Comparison of ENCODE assay signal across 3 cellular contexts in genomic region chr3:15771444-15771843, GRCh38.
TF ChIP-seq lines count a peak whose summit lies in the region.

No MANE protein-coding gene starts in this region.

TF ChIP-seq in liver, 16 proteins besides CTCF, POLR2A, EP300 and RAD21:
- TF ChIP-seq GABPA (IDR thresholded peaks at IDR 0.05 in 1 of 2, conservative IDR thresholded peaks at IDR 0.05 in 1 of 2) = no peak
- TF ChIP-seq, protein P1, sequence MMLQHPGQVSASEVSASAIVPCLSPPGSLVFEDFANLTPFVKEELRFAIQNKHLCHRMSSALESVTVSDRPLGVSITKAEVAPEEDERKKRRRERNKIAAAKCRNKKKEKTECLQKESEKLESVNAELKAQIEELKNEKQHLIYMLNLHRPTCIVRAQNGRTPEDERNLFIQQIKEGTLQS (IDR thresholded peaks at IDR 0.05) = no peak
- TF ChIP-seq ZBTB33 (IDR thresholded peaks at IDR 0.05) = peak; percentile 30
- peak; percentile 37 for TF ChIP-seq SP1 (IDR thresholded peaks at IDR 0.05)
- peak; percentile 54 to 61 for TF ChIP-seq HNF4A (conservative IDR thresholded peaks at IDR 0.05)
- TF ChIP-seq MAX (IDR thresholded peaks at IDR 0.05) = peak; percentile 7
- peak; percentile 28 for TF ChIP-seq HNF4G (IDR thresholded peaks at IDR 0.05)
- TF ChIP-seq TAF1 (conservative IDR thresholded peaks at IDR 0.05) = no peak
- no peak for TF ChIP-seq NR2F2 (IDR thresholded peaks at IDR 0.05)
- TF ChIP-seq, protein P2, sequence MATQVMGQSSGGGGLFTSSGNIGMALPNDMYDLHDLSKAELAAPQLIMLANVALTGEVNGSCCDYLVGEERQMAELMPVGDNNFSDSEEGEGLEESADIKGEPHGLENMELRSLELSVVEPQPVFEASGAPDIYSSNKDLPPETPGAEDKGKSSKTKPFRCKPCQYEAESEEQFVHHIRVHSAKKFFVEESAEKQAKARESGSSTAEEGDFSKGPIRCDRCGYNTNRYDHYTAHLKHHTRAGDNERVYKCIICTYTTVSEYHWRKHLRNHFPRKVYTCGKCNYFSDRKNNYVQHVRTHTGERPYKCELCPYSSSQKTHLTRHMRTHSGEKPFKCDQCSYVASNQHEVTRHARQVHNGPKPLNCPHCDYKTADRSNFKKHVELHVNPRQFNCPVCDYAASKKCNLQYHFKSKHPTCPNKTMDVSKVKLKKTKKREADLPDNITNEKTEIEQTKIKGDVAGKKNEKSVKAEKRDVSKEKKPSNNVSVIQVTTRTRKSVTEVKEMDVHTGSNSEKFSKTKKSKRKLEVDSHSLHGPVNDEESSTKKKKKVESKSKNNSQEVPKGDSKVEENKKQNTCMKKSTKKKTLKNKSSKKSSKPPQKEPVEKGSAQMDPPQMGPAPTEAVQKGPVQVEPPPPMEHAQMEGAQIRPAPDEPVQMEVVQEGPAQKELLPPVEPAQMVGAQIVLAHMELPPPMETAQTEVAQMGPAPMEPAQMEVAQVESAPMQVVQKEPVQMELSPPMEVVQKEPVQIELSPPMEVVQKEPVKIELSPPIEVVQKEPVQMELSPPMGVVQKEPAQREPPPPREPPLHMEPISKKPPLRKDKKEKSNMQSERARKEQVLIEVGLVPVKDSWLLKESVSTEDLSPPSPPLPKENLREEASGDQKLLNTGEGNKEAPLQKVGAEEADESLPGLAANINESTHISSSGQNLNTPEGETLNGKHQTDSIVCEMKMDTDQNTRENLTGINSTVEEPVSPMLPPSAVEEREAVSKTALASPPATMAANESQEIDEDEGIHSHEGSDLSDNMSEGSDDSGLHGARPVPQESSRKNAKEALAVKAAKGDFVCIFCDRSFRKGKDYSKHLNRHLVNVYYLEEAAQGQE (IDR thresholded peaks at IDR 0.05) = no peak
- TF ChIP-seq YY1 (IDR thresholded peaks at IDR 0.05) = peak; percentile 31
- no peak for TF ChIP-seq FOXA1 (IDR thresholded peaks at IDR 0.05)
- TF ChIP-seq FOXA2 (IDR thresholded peaks at IDR 0.05) = no peak
- TF ChIP-seq JUND (IDR thresholded peaks at IDR 0.05) = no peak
- TF ChIP-seq EGR1 (IDR thresholded peaks at IDR 0.05; ENCODE audit: low read depth in 2 of 2) = no peak
- TF ChIP-seq RXRA (IDR thresholded peaks at IDR 0.05) = no peak

TF ChIP-seq in HepG2, 621 proteins besides CTCF, POLR2A, EP300 and RAD21:
- TF ChIP-seq TOE1 (CRISPR knock-in tag; IDR thresholded peaks at IDR 0.05) = no peak
- no peak for TF ChIP-seq NR2F1 (CRISPR knock-in tag; IDR thresholded peaks at IDR 0.05)
- TF ChIP-seq ZNF709 (CRISPR knock-in tag; IDR thresholded peaks at IDR 0.05) = no peak
- no peak for TF ChIP-seq ZNF569 (CRISPR knock-in tag; IDR thresholded peaks at IDR 0.05; ENCODE audit: borderline replicate concordance)
- no peak for TF ChIP-seq PCBP2 (optimal IDR thresholded peaks at IDR 0.05; ENCODE audit: low read depth, low read length, poor library complexity, severe bottlenecking)
- no peak for TF ChIP-seq ZNF44 (CRISPR knock-in tag; IDR thresholded peaks at IDR 0.05)
- no peak for TF ChIP-seq ZNF430 (CRISPR knock-in tag; IDR thresholded peaks at IDR 0.05)
- TF ChIP-seq SPEN (CRISPR knock-in tag; IDR thresholded peaks at IDR 0.05; ENCODE audit: low read depth) = no peak
- no peak for TF ChIP-seq ZNF597 (CRISPR knock-in tag; IDR thresholded peaks at IDR 0.05)
- TF ChIP-seq, protein P3, sequence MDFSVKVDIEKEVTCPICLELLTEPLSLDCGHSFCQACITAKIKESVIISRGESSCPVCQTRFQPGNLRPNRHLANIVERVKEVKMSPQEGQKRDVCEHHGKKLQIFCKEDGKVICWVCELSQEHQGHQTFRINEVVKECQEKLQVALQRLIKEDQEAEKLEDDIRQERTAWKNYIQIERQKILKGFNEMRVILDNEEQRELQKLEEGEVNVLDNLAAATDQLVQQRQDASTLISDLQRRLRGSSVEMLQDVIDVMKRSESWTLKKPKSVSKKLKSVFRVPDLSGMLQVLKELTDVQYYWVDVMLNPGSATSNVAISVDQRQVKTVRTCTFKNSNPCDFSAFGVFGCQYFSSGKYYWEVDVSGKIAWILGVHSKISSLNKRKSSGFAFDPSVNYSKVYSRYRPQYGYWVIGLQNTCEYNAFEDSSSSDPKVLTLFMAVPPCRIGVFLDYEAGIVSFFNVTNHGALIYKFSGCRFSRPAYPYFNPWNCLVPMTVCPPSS (IDR thresholded peaks at IDR 0.05) = no peak
- no peak for TF ChIP-seq FOXC1 (CRISPR knock-in tag; IDR thresholded peaks at IDR 0.05; ENCODE audit: borderline replicate concordance)
- no peak for TF ChIP-seq ZFYVE20 (CRISPR knock-in tag; IDR thresholded peaks at IDR 0.05; ENCODE audit: borderline replicate concordance, low read depth)
- TF ChIP-seq ZBTB2 (CRISPR knock-in tag; IDR thresholded peaks at IDR 0.05; ENCODE audit: low read depth) = no peak
- no peak for TF ChIP-seq GTF2F1 (IDR thresholded peaks at IDR 0.05; ENCODE audit: low read length)
- TF ChIP-seq ZNF136 (CRISPR knock-in tag; IDR thresholded peaks at IDR 0.05; ENCODE audit: low read depth) = no peak
- no peak for TF ChIP-seq SP1 (IDR thresholded peaks at IDR 0.05)
- no peak for TF ChIP-seq SP1 (CRISPR knock-in tag; IDR thresholded peaks at IDR 0.05)
- TF ChIP-seq ZFP36L2 (CRISPR knock-in tag; IDR thresholded peaks at IDR 0.05) = no peak
- TF ChIP-seq ZNF501 (CRISPR knock-in tag; IDR thresholded peaks at IDR 0.05) = no peak
- TF ChIP-seq HOXA3 (CRISPR knock-in tag; IDR thresholded peaks at IDR 0.05) = no peak
- no peak for TF ChIP-seq BRCA1 (CRISPR knock-in tag; IDR thresholded peaks at IDR 0.05)

TF ChIP-seq in SK-N-SH, 30 proteins besides CTCF, POLR2A, EP300 and RAD21:
- TF ChIP-seq SIN3A (IDR thresholded peaks at IDR 0.05; ENCODE audit: borderline replicate concordance, low read depth, low read length) (no peak), ZBTB33 (IDR thresholded peaks at IDR 0.05; ENCODE audit: borderline replicate concordance, low read depth) (no peak), ELF1 (IDR thresholded peaks at IDR 0.05) (no peak), GATA2 (CRISPR knock-in tag; IDR thresholded peaks at IDR 0.05) (no peak), TEAD4 (IDR thresholded peaks at IDR 0.05; ENCODE audit: borderline replicate concordance, insufficient read depth) (no peak), NRF1 (IDR thresholded peaks at IDR 0.05; ENCODE audit: low read depth, low read length) (no peak), RFX5 (IDR thresholded peaks at IDR 0.05; ENCODE audit: low read length) (no peak), GABPA (IDR thresholded peaks at IDR 0.05; ENCODE audit: low read depth) (no peak), POLR2AphosphoS5 (IDR thresholded peaks at IDR 0.05; ENCODE audit: low read depth, low read length) (no peak), YY1 (IDR thresholded peaks at IDR 0.05; ENCODE audit: low read depth) (no peak), EZH2phosphoT487 (IDR thresholded peaks at IDR 0.05; ENCODE audit: borderline replicate concordance, low read depth) (no peak)
TF ChIP-seq in SK-N-SH: peak in this region for 0.
